ENCODE assay signal across 16 cellular contexts in genomic region chr4:10891866-10892265, GRCh38.
"Had no signal": no experiment of that assay in that cellular context is flagged by ENCODE, and none has a peak within 500 bp of the region (broad histone marks: within the 10 kb centered on the region; RNA-seq: fewer than 3 reads in every experiment).

No MANE protein-coding gene starts in this region.

- H3K27ac ChIP-seq: adrenal gland, cardiac muscle cell, esophagus muscularis mucosa, sigmoid colon, thoracic aorta had no signal

- H3K27ac Mint-ChIP-seq: activated CD8-positive, alpha-beta T cell treated with anti-CD3 and anti-CD28 coated beads for 36 hours; activated naive CD4-positive, alpha-beta T cell treated with anti-CD3 and anti-CD28 coated beads, Interleukin-2, amount 50 U/mL, for 24 hours; WTC11 had no signal

- H3K4me1 Mint-ChIP-seq: activated naive CD4-positive, alpha-beta T cell treated with anti-CD3 and anti-CD28 coated beads, Interleukin-2, amount 50 U/mL, for 24 hours had no signal

- H3K36me3 ChIP-seq: adrenal gland, cardiac muscle cell, esophagus muscularis mucosa, sigmoid colon, thoracic aorta had no signal

- H3K9me3 ChIP-seq: adrenal gland, esophagus muscularis mucosa, sigmoid colon, thoracic aorta had no signal

- H3K4me3 Mint-ChIP-seq: activated CD8-positive, alpha-beta T cell treated with anti-CD3 and anti-CD28 coated beads for 36 hours; activated naive CD4-positive, alpha-beta T cell treated with anti-CD3 and anti-CD28 coated beads, Interleukin-2, amount 50 U/mL, for 24 hours; neural crest cell; WTC11 had no signal

- H3K36me3 Mint-ChIP-seq: activated naive CD4-positive, alpha-beta T cell treated with anti-CD3 and anti-CD28 coated beads, Interleukin-2, amount 50 U/mL, for 24 hours had no signal

- ATAC-seq: activated CD8-positive, alpha-beta T cell treated with anti-CD3 and anti-CD28 coated beads for 36 hours; left colon; WTC11 had no signal

- H3K27me3 ChIP-seq: adrenal gland, cardiac muscle cell, esophagus muscularis mucosa, sigmoid colon had no signal

- H3K4me3 ChIP-seq: adrenal gland, cardiac muscle cell, esophagus muscularis mucosa, lung, sigmoid colon, thoracic aorta had no signal

- H3K9me3 Mint-ChIP-seq: activated CD8-positive, alpha-beta T cell treated with anti-CD3 and anti-CD28 coated beads for 36 hours; activated naive CD4-positive, alpha-beta T cell treated with anti-CD3 and anti-CD28 coated beads, Interleukin-2, amount 50 U/mL, for 24 hours; neural crest cell had no signal

- H3K27me3 Mint-ChIP-seq: activated CD8-positive, alpha-beta T cell treated with anti-CD3 and anti-CD28 coated beads for 36 hours; activated naive CD4-positive, alpha-beta T cell treated with anti-CD3 and anti-CD28 coated beads, Interleukin-2, amount 50 U/mL, for 24 hours had no signal

- DNase-seq: activated CD4-positive, alpha-beta T cell treated with anti-CD3 and anti-CD28 coated beads for 4 hours; activated CD8-positive, alpha-beta T cell treated with anti-CD3 and anti-CD28 coated beads for 36 hours; activated effector memory CD4-positive, alpha-beta T cell treated with anti-CD3 and anti-CD28 coated beads, Interleukin-2, amount 50 U/mL, for 16 hours; activated T-cell treated with anti-CD3 and anti-CD28 coated beads, Interleukin-2, amount 50 U/mL, for 48 hours; adrenal gland; left colon; midbrain; sigmoid colon; stimulated activated CD4-positive, alpha-beta T cell treated with anti-CD3 and anti-CD28 coated beads, Interleukin-1b, Interleukin-23, amount 100 ng/mL, for 48 hours had no signal

- H3K4me1 ChIP-seq: adrenal gland, esophagus muscularis mucosa, sigmoid colon had no signal
